16 cellular contexts compared by ENCODE assay signal in genomic region chr7:50226669-50227068, GRCh38.
A peak's percentile ranks its signal among the peaks of the same experiment; 100 is the strongest.
DNase-seq lines count a peak whose midpoint lies in the region; ATAC-seq and TF ChIP-seq lines count a peak whose summit lies in the region.
"Had no signal": no experiment of that assay in that cellular context is flagged by ENCODE, and none has a peak within 500 bp of the region (broad histone marks: within the 10 kb centered on the region; RNA-seq: fewer than 3 reads in every experiment).

No MANE protein-coding gene starts in this region.

- H3K27me3 ChIP-seq in naive thymus-derived CD4-positive, alpha-beta T cell (ENCODE audit: control insufficient read depth in 2 of 2, insufficient read depth in 2 of 2, low read length in 2 of 2): no peaks in the 10 kb centered on the region

- in situ Hi-C loops in GM13976 (cut with MboI; ENCODE audit: low sequenced_read_pairs, unreplicated experiment): no loop called here

- H3K4me1 Mint-ChIP-seq in activated T-cell treated with anti-CD3 and anti-CD28 coated beads, Interleukin-2, amount 50 U/mL, for 4 hours (ENCODE audit: low read depth): peaks cover 33% of the 10 kb centered on the region
- H3K4me1 Mint-ChIP-seq in T-helper 2 cell treated with Interferon-gamma antibody and Interleukin-4, amounts not matched to agents 5 μg/mL and 100 μg/mL, for 36 hours (ENCODE audit: low read depth): peaks cover 40% of the 10 kb centered on the region
- peaks cover 31 to 44% (median 39%) of the 10 kb centered on the region in 7 donors for H3K4me1 Mint-ChIP-seq in naive thymus-derived CD4-positive, alpha-beta T cell

- H3K27ac ChIP-seq in naive thymus-derived CD4-positive, alpha-beta T cell (ENCODE audit: low read depth, low read length): peak overlapping the region; percentile 49
- H3K27ac ChIP-seq: prostate gland, SK-N-MC had no signal

- POLR2A ChIA-PET in naive thymus-derived CD4-positive, alpha-beta T cell (lab: Charles Lee): interaction anchor here (0.6 to 6.8 kb wide), 18 partner anchors 9 to 140 kb away, joined by 3 to 69 read pairs (median 5); no protein-coding TSS in a partner anchor

- ATAC-seq in activated T-cell treated with anti-CD3 and anti-CD28 coated beads, Interleukin-2, amount 50 U/mL, for 4 hours: peak; percentile 92 to 95
- ATAC-seq in HG02759 (IDR thresholded peaks at IDR 0.05; ENCODE audit: unreplicated experiment): peak; percentile 43
- ATAC-seq in naive thymus-derived CD4-positive, alpha-beta T cell: no peak
- ATAC-seq in HG03521 (IDR thresholded peaks at IDR 0.05; ENCODE audit: unreplicated experiment): no peak
- ATAC-seq: left cardiac atrium had no signal

- H3K9me3 Mint-ChIP-seq in activated T-cell treated with anti-CD3 and anti-CD28 coated beads, Interleukin-2, amount 50 U/mL, for 4 hours: peaks cover 19% of the 10 kb centered on the region
- peaks cover 39% of the 10 kb centered on the region for H3K9me3 Mint-ChIP-seq in T-helper 2 cell treated with Interferon-gamma antibody and Interleukin-4, amounts not matched to agents 5 μg/mL and 100 μg/mL, for 36 hours
- peaks cover 0 to 46% (median 22%) of the 10 kb centered on the region in 11 donors for H3K9me3 Mint-ChIP-seq in naive thymus-derived CD4-positive, alpha-beta T cell
- H3K9me3 Mint-ChIP-seq: type B pancreatic cell had no signal

- peak overlapping the region; percentile 25 for H3K4me3 ChIP-seq in naive thymus-derived CD4-positive, alpha-beta T cell (ENCODE audit: low read length)
- H3K4me3 ChIP-seq: prostate gland, SK-N-MC had no signal

- CTCF ChIA-PET in naive thymus-derived CD4-positive, alpha-beta T cell (lab: Charles Lee): interaction anchor here (1.2 to 2.1 kb wide), 5 partner anchors 13 to 86 kb away, joined by 3 to 8 read pairs (median 6); no protein-coding TSS in a partner anchor

- H3K9me3 ChIP-seq in naive thymus-derived CD4-positive, alpha-beta T cell (ENCODE audit: control insufficient read depth in 2 of 3, low read length in 3 of 3): peaks cover 0 to 12% (median 8%) of the 10 kb centered on the region in 3 experiments
- H3K9me3 ChIP-seq: prostate gland had no signal

- H3K27ac Mint-ChIP-seq in T-helper 2 cell treated with Interferon-gamma antibody and Interleukin-4, amounts not matched to agents 5 μg/mL and 100 μg/mL, for 36 hours: peak overlapping the region; percentile 80
- H3K27ac Mint-ChIP-seq in naive thymus-derived CD4-positive, alpha-beta T cell: peak overlapping the region; percentile 52 to 91 (median 81)
- H3K27ac Mint-ChIP-seq: type B pancreatic cell had no signal

- peaks cover 15 to 20% of the 10 kb centered on the region in 2 donors for H3K4me1 ChIP-seq in naive thymus-derived CD4-positive, alpha-beta T cell (ENCODE audit: control insufficient read depth in 2 of 2, insufficient read depth in 2 of 2, low read length in 2 of 2)
- H3K4me1 ChIP-seq: prostate gland had no signal

- peak overlapping the region; percentile 41 for H3K4me3 Mint-ChIP-seq in activated T-cell treated with anti-CD3 and anti-CD28 coated beads, Interleukin-2, amount 50 U/mL, for 4 hours
- H3K4me3 Mint-ChIP-seq in T-helper 2 cell treated with Interferon-gamma antibody and Interleukin-4, amounts not matched to agents 5 μg/mL and 100 μg/mL, for 36 hours: peak overlapping the region; percentile 57
- H3K4me3 Mint-ChIP-seq in naive thymus-derived CD4-positive, alpha-beta T cell: peak overlapping the region; percentile 62 to 86 (median 76)
- H3K4me3 Mint-ChIP-seq: type B pancreatic cell had no signal

- intact Hi-C loops in naive thymus-derived CD4-positive, alpha-beta T cell (cut with micrococcal nuclease): loop anchor here in 1 of 2 donors (1.0 to 2.0 kb wide), 2 partner anchors 13 to 16 kb away; no protein-coding TSS in a partner anchor

- no peaks in the 10 kb centered on the region for H3K36me3 ChIP-seq in naive thymus-derived CD4-positive, alpha-beta T cell (ENCODE audit: control insufficient read depth in 2 of 3, insufficient read depth in 3 of 3, low read length in 3 of 3)
- H3K36me3 ChIP-seq: prostate gland had no signal

- H3K27me3 Mint-ChIP-seq in activated T-cell treated with anti-CD3 and anti-CD28 coated beads, Interleukin-2, amount 50 U/mL, for 4 hours (ENCODE audit: low read depth): no peaks in the 10 kb centered on the region
- no peaks in the 10 kb centered on the region for H3K27me3 Mint-ChIP-seq in T-helper 2 cell treated with Interferon-gamma antibody and Interleukin-4, amounts not matched to agents 5 μg/mL and 100 μg/mL, for 36 hours (ENCODE audit: low read depth)
- no peaks in the 10 kb centered on the region for H3K27me3 Mint-ChIP-seq in naive thymus-derived CD4-positive, alpha-beta T cell
- H3K27me3 Mint-ChIP-seq: type B pancreatic cell had no signal

- TF ChIP-seq CTCF in GM13976 (IDR thresholded peaks at IDR 0.05; ENCODE audit: borderline replicate concordance, control extremely low read depth, extremely low read depth, insufficient read depth, missing control alignments): no peak

- H3K36me3 Mint-ChIP-seq in activated T-cell treated with anti-CD3 and anti-CD28 coated beads, Interleukin-2, amount 50 U/mL, for 4 hours (ENCODE audit: insufficient read depth): peaks cover 1% of the 10 kb centered on the region
- H3K36me3 Mint-ChIP-seq in T-helper 2 cell treated with Interferon-gamma antibody and Interleukin-4, amounts not matched to agents 5 μg/mL and 100 μg/mL, for 36 hours (ENCODE audit: low read depth): peaks cover 26% of the 10 kb centered on the region
- peaks cover 3 to 32% (median 15%) of the 10 kb centered on the region in 5 donors for H3K36me3 Mint-ChIP-seq in naive thymus-derived CD4-positive, alpha-beta T cell
- H3K36me3 Mint-ChIP-seq: type B pancreatic cell had no signal

- DNase-seq in activated T-cell treated with anti-CD3 and anti-CD28 coated beads, Interleukin-2, amount 50 U/mL, for 4 hours: no peak
- no peak for DNase-seq in activated T-cell treated with anti-CD3 and anti-CD28 coated beads for 4 hours
- peak; percentile 53 for DNase-seq in T-helper 2 cell treated with Interferon-gamma antibody and Interleukin-4, amounts not matched to agents 5 μg/mL and 100 μg/mL, for 36 hours (ENCODE audit: low spot score)
- peak in 1 of 9 donors; percentile 37 for DNase-seq in naive thymus-derived CD4-positive, alpha-beta T cell
- no peak for DNase-seq in GM13976 (ENCODE audit: low spot score)
- no peak for DNase-seq in NCI-H82 (lab: John Stamatoyannopoulos, UW)
- DNase-seq: cerebellar nuclear complex, DMS79, head of caudate nucleus, left cardiac atrium, NCI-H2081 had no signal

Comparison
In these comparisons a context has a peak if more than half of its experiments do, and no peak if none do; other contexts are left out.
1. ATAC-seq: peak in activated T-cell treated with anti-CD3 and anti-CD28 coated beads, Interleukin-2, amount 50 U/mL, for 4 hours (2 of 2) and HG02759 (single experiment); none in naive thymus-derived CD4-positive, alpha-beta T cell (single experiment) and HG03521 (single experiment).
2. Peak in every context shown above with its lines, with median percentiles within 50 percentile points of each other: H3K4me3 Mint-ChIP-seq.